1 cellular context compared by ENCODE assay signal in the genomic region with DNA sequence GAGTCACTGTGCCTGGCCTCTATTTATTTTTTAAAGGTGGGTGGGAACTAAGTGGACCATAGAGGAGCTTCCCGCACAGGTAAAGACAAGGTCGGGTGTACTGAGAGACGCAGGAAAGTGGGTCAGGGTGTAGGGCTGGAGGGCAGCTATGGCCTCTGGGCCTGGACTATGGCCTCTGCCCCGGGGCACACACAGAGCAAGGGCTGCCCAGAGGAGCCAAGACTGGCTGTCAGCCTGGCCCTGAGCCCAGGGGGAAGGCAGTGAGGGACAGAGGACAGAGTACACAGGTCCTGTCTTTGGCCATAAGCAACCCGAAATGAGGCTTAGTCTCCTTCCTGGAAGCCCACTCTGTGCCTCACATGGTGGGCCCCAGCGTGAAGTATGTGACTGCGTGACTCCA.
A peak's percentile ranks its signal among the peaks of the same experiment; 100 is the strongest.
TF ChIP-seq lines count a peak whose summit lies in the region.

No MANE protein-coding gene starts in this region.

TF ChIP-seq in liver, 16 proteins besides CTCF, POLR2A, EP300 and RAD21:
- TF ChIP-seq HNF4A (conservative IDR thresholded peaks at IDR 0.05) (peak; percentile 77 to 81), JUND (IDR thresholded peaks at IDR 0.05) (no peak)
